Comparison of ENCODE assay signal across 22 cellular contexts in genomic region chr15:57639306-57639705, GRCh38. TPM values are rescaled to one million over a fixed set of nuclear protein-coding genes. Genes with fewer than 3 reads are reported as not detected.
DNase-seq lines count a peak whose midpoint lies in the region; ATAC-seq and TF ChIP-seq lines count a peak whose summit lies in the region.
"Had no signal": no experiment of that assay in that cellular context is flagged by ENCODE, and none has a peak within 500 bp of the region (broad histone marks: within the 10 kb centered on the region; RNA-seq: fewer than 3 reads in every experiment).

No MANE protein-coding gene starts in this region.

- intact Hi-C loops in heart left ventricle (cut with DNase I), result loop anchor here in 4 of 10 donors (5.0 kb wide), 2 partner anchors 42 to 77 kb away; no protein-coding TSS in a partner anchor
- intact Hi-C loops in left ventricle myocardium superior (cut with micrococcal nuclease), result no loop called here
- intact Hi-C loops in right cardiac atrium (cut with DNase I), result no loop called here
- intact Hi-C loops in cardiac septum (cut with DNase I), result loop anchor here (5.0 kb wide), 1 partner anchor 77 kb away; no protein-coding TSS in a partner anchor
- intact Hi-C loops in esophagus muscularis mucosa (cut with DNase I), result no loop called here
- intact Hi-C loops in sigmoid colon (cut with DNase I), result no loop called here

- TF ChIP-seq POLR2A in heart left ventricle (IDR thresholded peaks at IDR 0.05) (no peak), esophagus muscularis mucosa (IDR thresholded peaks at IDR 0.05; ENCODE audit: low read depth) (no peak), sigmoid colon (IDR thresholded peaks at IDR 0.05) (no peak)

- no peak for DNase-seq in heart left ventricle
- DNase-seq in left ventricle myocardium superior, result no peak
- no peak for DNase-seq in right cardiac atrium
- DNase-seq in cardiac septum (ENCODE audit: low spot score), result no peak
- peak; percentile 68 for DNase-seq in esophagus muscularis mucosa (ENCODE audit: extremely low spot score)
- DNase-seq in sigmoid colon, result no peak
- DNase-seq in NCI-H1436 (lab: John Stamatoyannopoulos, UW), result no peak
- DNase-seq: 8988T; ACHN; AML-193; BE2C; CD4-positive, alpha-beta T cell; CD8-positive, alpha-beta memory T cell; DMS 273 treated with DMSO at 0.1 percent for 48 hours; DMS79; EL; GF-D8; HFFc6 had no signal

- H3K27me3 ChIP-seq in heart left ventricle (no peaks in the 10 kb centered on the region), right cardiac atrium (ENCODE audit: control insufficient read depth, insufficient read depth) (no peaks in the 10 kb centered on the region), esophagus muscularis mucosa (no peaks in the 10 kb centered on the region), sigmoid colon (no peaks in the 10 kb centered on the region)
- H3K27me3 ChIP-seq: BE2C; BLaER1 treated with 17β-estradiol and CSF1 and Interleukin-3, amounts not matched to agents 10 nM and 100 nM had no signal

- WGBS in heart left ventricle, 4 donors, result 76 to 90% (median 79%) methylated on average over 6 of the region's 6 CpGs
- WGBS in right cardiac atrium, result 80% methylated on average over 6 of the region's 6 CpGs
- WGBS in esophagus muscularis mucosa, result 92% methylated on average over 6 of the region's 6 CpGs
- 81 to 88% methylated on average over 6 of the region's 6 CpGs for WGBS in sigmoid colon, 2 donors

- H3K9me3 ChIP-seq in heart left ventricle (no peaks in the 10 kb centered on the region), right cardiac atrium (ENCODE audit: control insufficient read depth, low read length) (no peaks in the 10 kb centered on the region), esophagus muscularis mucosa (no peaks in the 10 kb centered on the region), sigmoid colon (no peaks in the 10 kb centered on the region)
- H3K9me3 ChIP-seq: A549; BE2C; BLaER1 treated with 17β-estradiol and CSF1 and Interleukin-3, amounts not matched to agents 10 nM and 100 nM; HAP-1 had no signal

- H3K27ac ChIP-seq in heart left ventricle (peak overlapping the region in 8 of 12 donors; percentile 8 to 82 (median 35)), right cardiac atrium (ENCODE audit: low read length) (peak overlapping the region; percentile 43), esophagus muscularis mucosa (replicated peaks in 1 of 4) (no peak overlapping the region), sigmoid colon (no peak overlapping the region)
- H3K27ac ChIP-seq: A549; BLaER1 treated with 17β-estradiol and CSF1 and Interleukin-3, amounts not matched to agents 10 nM and 100 nM had no signal

- peaks cover 0 to 52% (median 21%) of the 10 kb centered on the region in 12 donors for H3K4me1 ChIP-seq in heart left ventricle
- H3K4me1 ChIP-seq in right cardiac atrium (ENCODE audit: control insufficient read depth, insufficient read depth, low read length), result peaks cover 4% of the 10 kb centered on the region
- H3K4me1 ChIP-seq in esophagus muscularis mucosa, result peaks cover 32 to 37% (median 34%) of the 10 kb centered on the region in 4 donors
- H3K4me1 ChIP-seq in sigmoid colon, result peaks cover 0 to 15% (median 1%) of the 10 kb centered on the region in 4 donors
- H3K4me1 ChIP-seq: A549, BE2C, HAP-1 had no signal

- H3K36me3 ChIP-seq in heart left ventricle (peaks cover 0 to 92% (median 30%) of the 10 kb centered on the region in 9 donors), esophagus muscularis mucosa (peaks cover 35 to 81% (median 60%) of the 10 kb centered on the region in 4 donors), sigmoid colon (peaks cover 0 to 18% (median 3%) of the 10 kb centered on the region in 4 donors)
- H3K36me3 ChIP-seq: BE2C; BLaER1 treated with 17β-estradiol and CSF1 and Interleukin-3, amounts not matched to agents 10 nM and 100 nM; HAP-1 had no signal

- H3K4me3 ChIP-seq in heart left ventricle (no peak overlapping the region), right cardiac atrium (ENCODE audit: low read length) (no peak overlapping the region), esophagus muscularis mucosa (no peak overlapping the region), sigmoid colon (no peak overlapping the region)
- H3K4me3 ChIP-seq: A549; BLaER1 treated with 17β-estradiol and CSF1 and Interleukin-3, amounts not matched to agents 10 nM and 100 nM; GM23338; HAP-1 had no signal

- TF ChIP-seq CTCF in heart left ventricle (IDR thresholded peaks at IDR 0.05) (no peak), esophagus muscularis mucosa (IDR thresholded peaks at IDR 0.05) (no peak), sigmoid colon (IDR thresholded peaks at IDR 0.05) (no peak)

- no peak for TF ChIP-seq EP300 in esophagus muscularis mucosa (IDR thresholded peaks at IDR 0.05)
- no peak for TF ChIP-seq EP300 in sigmoid colon (IDR thresholded peaks at IDR 0.05)

- ATAC-seq in heart left ventricle, result no peak
- ATAC-seq in left ventricle myocardium superior, result no peak
- no peak for ATAC-seq in right cardiac atrium
- ATAC-seq: A549, GM23338 had no signal

RNA-seq across cellular contexts. Expression of gene MYZAP, which starts 47.6 kb away (rescaled TPM):
- total RNA-seq in heart left ventricle (1,000 to 10,000 TPM in 2 of 9 donors, 100 to 1,000 TPM in 7; 359 to 1,065 (median 670) TPM), left ventricle myocardium superior (930 TPM), right cardiac atrium (100 to 1,000 TPM; 557 to 764 (median 622) TPM), cardiac septum (658 TPM), esophagus muscularis mucosa (100 to 1,000 TPM; 192 to 274 (median 234) TPM), sigmoid colon (10 to 100 TPM; 31.4 to 55.6 (median 47.1) TPM)
- polyA plus RNA-seq in heart left ventricle (100 to 1,000 TPM; 280 to 506 TPM), right cardiac atrium (558 TPM), sigmoid colon (10 to 100 TPM in 2 of 3 donors, 1 to 10 TPM in 1; 7.2 to 48.3 (median 31.8) TPM)
- total RNA-seq: CD8-positive, alpha-beta memory T cell had no signal
- polyA plus RNA-seq: CD8-positive, alpha-beta memory T cell had no signal

Comparison
In these comparisons a context has a peak if more than half of its experiments do, and no peak if none do; other contexts are left out.
1. H3K27ac ChIP-seq: peak in heart left ventricle (8 of 12) and right cardiac atrium (single experiment); none in esophagus muscularis mucosa (0 of 4) and sigmoid colon (0 of 4).